In genomic region chr11:33893711-33894401, GRCh38 we compare ENCODE assay signal across 1 cellular context.
TF ChIP-seq lines count a peak whose summit lies in the region.

No MANE protein-coding gene starts in this region.

TF ChIP-seq in GM12878, 131 proteins besides CTCF, POLR2A, EP300 and RAD21 (continued from another document and continues in another):
- TF ChIP-seq ZBTB40 (IDR thresholded peaks at IDR 0.05; ENCODE audit: borderline replicate concordance) (no peak), POLR2AphosphoS2 (IDR thresholded peaks at IDR 0.05; ENCODE audit: low read depth, low read length) (no peak), WRNIP1 (IDR thresholded peaks at IDR 0.05; ENCODE audit: borderline replicate concordance, low read depth, low read length) (no peak), HCFC1 (IDR thresholded peaks at IDR 0.05; ENCODE audit: low read length) (no peak), PBX3 (IDR thresholded peaks at IDR 0.05; ENCODE audit: insufficient replicate concordance, low read depth, low read length) (no peak), FOXK2 (IDR thresholded peaks at IDR 0.05) (no peak), HDAC2 (IDR thresholded peaks at IDR 0.05) (no peak), E2F8 (IDR thresholded peaks at IDR 0.05; ENCODE audit: low read depth, partially characterized antibody) (no peak), NR2F1 (conservative IDR thresholded peaks at IDR 0.05) (no peak), PRDM15 (CRISPR knock-in tag; IDR thresholded peaks at IDR 0.05) (no peak), YY1 (IDR thresholded peaks at IDR 0.05; ENCODE audit: low read depth, low read length) (peak; percentile 66), BCL11A (IDR thresholded peaks at IDR 0.05; ENCODE audit: low read depth, low read length) (no peak), ATF3 (IDR thresholded peaks at IDR 0.05; ENCODE audit: borderline replicate concordance, extremely low read depth, low read depth, low read length) (no peak), GABPA (IDR thresholded peaks at IDR 0.05; ENCODE audit: low read depth) (peak; percentile 42; the same call in 1 of the 2 replicates), CHD1 (IDR thresholded peaks at IDR 0.05; ENCODE audit: low read depth, low read length) (no peak), PAX8 (IDR thresholded peaks at IDR 0.05) (no peak), ELK1 (IDR thresholded peaks at IDR 0.05; ENCODE audit: low read depth, low read length) (0 out of 2 replicates have a peak, but pooled peaks have one; percentile 25), TAF1 (IDR thresholded peaks at IDR 0.05; ENCODE audit: borderline replicate concordance, low read depth, low read length) (peak; percentile 85; the same call in 1 of the 2 replicates), HSF1 (IDR thresholded peaks at IDR 0.05; ENCODE audit: low read depth, low read length) (no peak), STAT3 (IDR thresholded peaks at IDR 0.05; ENCODE audit: low read depth, low read length) (no peak), USF2 (IDR thresholded peaks at IDR 0.05; ENCODE audit: borderline replicate concordance, low read depth, low read length) (no peak), ZBED1 (IDR thresholded peaks at IDR 0.05; ENCODE audit: borderline replicate concordance) (peak; percentile 94; the same call in 1 of the 2 replicates), TCF12 (IDR thresholded peaks at IDR 0.05; ENCODE audit: low read depth, low read length) (no peak), SMC3 (IDR thresholded peaks at IDR 0.05; ENCODE audit: borderline replicate concordance, low read length) (no peak), IKZF1 (conservative IDR thresholded peaks at IDR 0.05) (peak; percentile 75), REST (IDR thresholded peaks at IDR 0.05; ENCODE audit: low read depth, low read length) (no peak), ZNF384 (IDR thresholded peaks at IDR 0.05; ENCODE audit: borderline replicate concordance, low read depth, low read length) (no peak), EGR1 (IDR thresholded peaks at IDR 0.05; ENCODE audit: borderline replicate concordance in 1 of 2, low read depth in 2 of 2, low read length in 2 of 2) (peak in 1 of 2 experiments; percentile 67; a peak in 2 of 3 replicates), SMARCA5 (IDR thresholded peaks at IDR 0.05) (no peak), BMI1 (IDR thresholded peaks at IDR 0.05; ENCODE audit: borderline replicate concordance) (no peak), DPF2 (IDR thresholded peaks at IDR 0.05) (peak; percentile 60; the same call in 1 of the 2 replicates), ZNF24 (IDR thresholded peaks at IDR 0.05) (no peak), YBX1 (IDR thresholded peaks at IDR 0.05) (no peak), EED (IDR thresholded peaks at IDR 0.05; ENCODE audit: low read depth) (no peak; the same call in none of the 2 replicates), NFYA (IDR thresholded peaks at IDR 0.05; ENCODE audit: borderline replicate concordance, low read depth, low read length) (no peak), RCOR1 (conservative IDR thresholded peaks at IDR 0.05; ENCODE audit: low read depth, low read length) (no peak)
